8 cellular contexts compared by ENCODE assay signal in genomic region chr3:42080452-42080872, GRCh38.
DNase-seq lines count a peak whose midpoint lies in the region; ATAC-seq lines count a peak whose summit lies in the region.

No MANE protein-coding gene starts in this region.

- intact Hi-C loops in head of caudate nucleus (cut with DNase I): no loop called here

- no peaks in the 10 kb centered on the region for H3K36me3 ChIP-seq in rectal smooth muscle tissue (ENCODE audit: control insufficient read depth, insufficient read depth, low read length)

- H3K27me3 ChIP-seq in rectal smooth muscle tissue (ENCODE audit: control insufficient read depth, insufficient read depth, low read length): no peaks in the 10 kb centered on the region

- H3K27ac ChIP-seq in rectal smooth muscle tissue (ENCODE audit: low read depth, low read length): peak overlapping the region; percentile 88

- H3K4me3 ChIP-seq in rectal smooth muscle tissue (ENCODE audit: low read length): no peak overlapping the region

- H3K4me1 ChIP-seq in rectal smooth muscle tissue (ENCODE audit: control insufficient read depth, insufficient read depth, low read length): peaks cover 33% of the 10 kb centered on the region

- no peak overlapping the region for H3K9ac ChIP-seq in rectal smooth muscle tissue (ENCODE audit: low read length)

- ATAC-seq in HG03442 (IDR thresholded peaks at IDR 0.05; ENCODE audit: unreplicated experiment): peak; percentile 64
- ATAC-seq in GM21529 (IDR thresholded peaks at IDR 0.05; ENCODE audit: unreplicated experiment): no peak

- DNase-seq in CD1c-positive myeloid dendritic cell (ENCODE audit: extremely low spot score): peak; percentile 74
- DNase-seq in activated T-cell treated with anti-CD3 and anti-CD28 coated beads, Interleukin-2, amount 50 U/mL, for 48 hours: peak; percentile 36 to 51
- DNase-seq in head of caudate nucleus: peak in 34 of 42 donors; percentile 15 to 73 (median 50)
- no peak for DNase-seq in NCI-H2107 (lab: John Stamatoyannopoulos, UW)
- no peak for DNase-seq in effector CD8-positive, alpha-beta T cell (lab: John Stamatoyannopoulos, UW)

Comparison
In these comparisons a context has a peak if more than half of its experiments do, and no peak if none do; other contexts are left out.
1. DNase-seq: peak in CD1c-positive myeloid dendritic cell (single experiment), activated T-cell treated with anti-CD3 and anti-CD28 coated beads, Interleukin-2, amount 50 U/mL, for 48 hours (2 of 2) and head of caudate nucleus (34 of 42); none in NCI-H2107 (single experiment) and effector CD8-positive, alpha-beta T cell (single experiment).